ENCODE assay signal across 19 cellular contexts in the genomic region with DNA sequence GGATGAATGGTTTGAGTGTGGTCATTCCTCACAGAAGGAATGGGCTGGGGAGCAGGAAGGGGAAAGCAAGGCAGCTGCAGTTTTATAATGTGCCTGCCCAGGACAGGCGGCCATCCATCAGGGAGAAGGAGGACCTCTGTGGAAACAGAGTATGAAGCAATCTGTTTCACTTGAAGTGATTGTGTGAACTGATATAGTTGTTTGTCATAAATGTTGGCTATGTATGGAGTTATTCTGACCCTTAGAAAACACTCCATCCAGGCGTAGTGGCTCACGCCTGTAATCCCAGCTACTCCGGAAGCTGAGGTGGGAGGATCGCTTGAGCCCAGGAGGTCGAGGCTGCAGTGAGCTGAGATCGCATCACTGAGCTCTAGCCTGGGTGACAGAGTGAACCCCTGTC.
"Had no signal": no experiment of that assay in that cellular context is flagged by ENCODE, and none has a peak within 500 bp of the region (broad histone marks: within the 10 kb centered on the region; RNA-seq: fewer than 3 reads in every experiment).

No MANE protein-coding gene starts in this region.

- FAIRE-seq: frontal cortex had no signal

- H3K9me3 ChIP-seq: left ventricle myocardium inferior, spleen, thoracic aorta had no signal

- H3K4me3 Mint-ChIP-seq: activated CD8-positive, alpha-beta memory T cell treated with anti-CD3 and anti-CD28 coated beads, Interleukin-2, amount 10 ng/mL, durations not matched to agents 7 days and 5 days; activated naive CD4-positive, alpha-beta T cell treated with anti-CD3 and anti-CD28 coated beads for 36 hours; dendritic cell treated with granulocyte-macrophage colony-stimulating factor and Interleukin-4, amounts not matched to agents 40 ng/mL and 50 ng/mL, for 4 days; nephron progenitor cell had no signal

- ATAC-seq: activated CD4-positive, CD25-positive, alpha-beta regulatory T cell treated with anti-CD3 and anti-CD28 coated beads, Interleukin-2, amount 50 U/mL, for 24 hours; activated CD8-positive, alpha-beta memory T cell treated with anti-CD3 and anti-CD28 coated beads, Interleukin-2, amount 10 ng/mL, durations not matched to agents 7 days and 5 days; sciatic nerve; SK-N-SH treated with all-trans-retinoic acid at 6 μM for 48 hours had no signal

- H3K36me3 Mint-ChIP-seq: activated CD8-positive, alpha-beta memory T cell treated with anti-CD3 and anti-CD28 coated beads, Interleukin-2, amount 10 ng/mL, durations not matched to agents 7 days and 5 days had no signal

- DNase-seq: activated CD4-positive, alpha-beta T cell treated with anti-CD3 and anti-CD28 coated beads, Interleukin-2, amount 50 U/mL, for 4 hours; activated CD8-positive, alpha-beta memory T cell treated with anti-CD3 and anti-CD28 coated beads, Interleukin-2, amount 10 ng/mL, durations not matched to agents 7 days and 5 days; activated naive CD4-positive, alpha-beta T cell treated with anti-CD3 and anti-CD28 coated beads for 36 hours; activated T-cell treated with anti-CD3 and anti-CD28 coated beads, Interleukin-2, amount 50 U/mL, for 1 hour; effector memory CD4-positive, alpha-beta T cell; islet precursor cell; left ventricle myocardium inferior; mesendoderm; nephron progenitor cell; spleen; T-helper 1 cell; T1000 had no signal

- H3K27ac Mint-ChIP-seq: activated CD8-positive, alpha-beta memory T cell treated with anti-CD3 and anti-CD28 coated beads, Interleukin-2, amount 10 ng/mL, durations not matched to agents 7 days and 5 days; activated naive CD4-positive, alpha-beta T cell treated with anti-CD3 and anti-CD28 coated beads for 36 hours; activated T-helper 2 cell treated with anti-CD3 and anti-CD28 coated beads, Interferon-gamma antibody, Interleukin-2, Interleukin-4, amounts not matched to agents 10 μg/mL and 5 μg/mL and 100 μg/mL, durations not matched to agents 14 hours and 24 hours and 36 hours; dendritic cell treated with granulocyte-macrophage colony-stimulating factor and Interleukin-4, amounts not matched to agents 40 ng/mL and 50 ng/mL, for 4 days; nephron progenitor cell had no signal

- H3K27ac ChIP-seq: left ventricle myocardium inferior, spleen, thoracic aorta had no signal

- H3K9me3 Mint-ChIP-seq: activated naive CD4-positive, alpha-beta T cell treated with anti-CD3 and anti-CD28 coated beads for 36 hours; activated T-helper 2 cell treated with anti-CD3 and anti-CD28 coated beads, Interferon-gamma antibody, Interleukin-2, Interleukin-4, amounts not matched to agents 10 μg/mL and 5 μg/mL and 100 μg/mL, durations not matched to agents 14 hours and 24 hours and 36 hours; dendritic cell treated with granulocyte-macrophage colony-stimulating factor and Interleukin-4, amounts not matched to agents 40 ng/mL and 50 ng/mL, for 4 days; nephron progenitor cell had no signal

- H3K4me3 ChIP-seq: left ventricle myocardium inferior, spleen, thoracic aorta had no signal

- H3K36me3 ChIP-seq: left ventricle myocardium inferior, spleen, thoracic aorta had no signal
